17 cellular contexts compared by ENCODE assay signal in the genomic region with DNA sequence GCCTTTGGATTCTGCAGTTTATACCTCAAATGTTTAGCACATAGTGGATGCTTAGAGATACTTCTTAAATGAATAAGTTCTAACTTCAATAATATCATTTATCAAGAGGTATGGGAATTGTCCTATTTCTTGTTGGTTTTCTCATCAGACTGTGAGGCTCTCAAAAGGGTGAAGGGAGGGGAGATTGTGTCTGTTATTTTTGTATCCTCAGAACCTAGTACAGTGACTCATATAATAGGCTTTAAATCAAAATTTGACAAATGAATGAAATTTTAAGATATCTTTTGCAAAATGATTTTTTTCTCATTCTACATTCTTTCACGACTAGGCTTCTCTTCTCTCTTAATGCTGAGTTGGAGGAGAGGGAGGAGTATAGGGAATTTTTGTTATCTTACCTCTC.
A peak's percentile ranks its signal among the peaks of the same experiment; 100 is the strongest.
DNase-seq lines count a peak whose midpoint lies in the region; ATAC-seq, FAIRE-seq and TF ChIP-seq lines count a peak whose summit lies in the region.
"Had no signal": no experiment of that assay in that cellular context is flagged by ENCODE, and none has a peak within 500 bp of the region (broad histone marks: within the 10 kb centered on the region; RNA-seq: fewer than 3 reads in every experiment).

No MANE protein-coding gene starts in this region.

- H3K4me2 ChIP-seq in mammary epithelial cell (ENCODE audit: insufficient read depth, low read depth, low read length) (peak overlapping the region; percentile 22), keratinocyte (ENCODE audit: control insufficient read depth, extremely low read depth, insufficient read depth, low read depth, low read length) (peak overlapping the region; percentile 40), MM.1S (ENCODE audit: low read depth, low read length) (no peak overlapping the region)
- H3K4me2 ChIP-seq: BLaER1 treated with 17β-estradiol and CSF1 and Interleukin-3, amounts not matched to agents 10 nM and 100 nM had no signal

- WGBS in mammary epithelial cell (ENCODE audit: low coverage, missing lambda C conversion rate) = 41% methylated on average over 1 of the region's 1 CpG

- no peak for ATAC-seq in Right ventricle myocardium superior (ENCODE audit: poor library complexity)
- ATAC-seq: CD8-positive, alpha-beta T cell had no signal

- FAIRE-seq in keratinocyte (lab: Jason Lieb, UNC) = no peak
- FAIRE-seq: HTR-8/SVneo had no signal

- peaks cover 73% of the 10 kb centered on the region for H3K4me1 ChIP-seq in left ventricle myocardium inferior
- peaks cover 62% of the 10 kb centered on the region for H3K4me1 ChIP-seq in mammary epithelial cell (ENCODE audit: insufficient read depth, low read length)
- peaks cover 13% of the 10 kb centered on the region for H3K4me1 ChIP-seq in keratinocyte (ENCODE audit: control insufficient read depth, extremely low read depth, insufficient read depth, low read length)
- peaks cover 10 to 14% of the 10 kb centered on the region in 2 donors for H3K4me1 ChIP-seq in uterus
- no peaks in the 10 kb centered on the region for H3K4me1 ChIP-seq in MM.1S (ENCODE audit: low read length)
- H3K4me1 ChIP-seq: BLaER1 treated with 17β-estradiol and CSF1 and Interleukin-3, amounts not matched to agents 10 nM and 100 nM had no signal

- H3K9me1 ChIP-seq in keratinocyte (ENCODE audit: control insufficient read depth, extremely low read depth, insufficient read depth, low read length) = no peaks in the 10 kb centered on the region

- H3K9me3 ChIP-seq in left ventricle myocardium inferior (replicated peaks) (no peaks in the 10 kb centered on the region), mammary epithelial cell (replicated peaks; ENCODE audit: insufficient read depth, low read length) (no peaks in the 10 kb centered on the region), keratinocyte (ENCODE audit: control insufficient read depth, low read depth, low read length) (no peaks in the 10 kb centered on the region), uterus (no peaks in the 10 kb centered on the region), MM.1S (replicated peaks; ENCODE audit: insufficient read depth, low read length) (no peaks in the 10 kb centered on the region)

- no peak overlapping the region for H2AFZ ChIP-seq in mammary epithelial cell (ENCODE audit: low read depth, low read length)
- no peak overlapping the region for H2AFZ ChIP-seq in keratinocyte (ENCODE audit: control insufficient read depth, low read length)
- H2AFZ ChIP-seq in MM.1S (ENCODE audit: low read length) = no peak overlapping the region

- H3F3A ChIP-seq in MM.1S (ENCODE audit: insufficient read depth, low read length) = no peaks in the 10 kb centered on the region

- no peak for DNase-seq in left ventricle myocardium inferior
- DNase-seq in Right ventricle myocardium superior = no peak
- DNase-seq in mammary epithelial cell = no peak
- no peak for DNase-seq in keratinocyte (ENCODE audit: low read depth, low spot score)
- no peak for DNase-seq in uterus
- DNase-seq in Kasumi-1 (lab: John Stamatoyannopoulos, UW) = no peak
- DNase-seq in NCI-H1092 treated with DMSO at 0.1 percent for 48 hours (lab: John Stamatoyannopoulos, UW) = no peak
- no peak for DNase-seq in MM.1S
- DNase-seq: 8988T; Calu3; CD8-positive, alpha-beta T cell; DMS79 treated with DMSO at 0.1 percent for 48 hours; GF-D8; GOT3; HFFc6 had no signal

- H3K9me2 ChIP-seq in MM.1S (replicated peaks; ENCODE audit: insufficient read depth, low read length) = no peaks in the 10 kb centered on the region

- intact Hi-C loops in left ventricle myocardium inferior (cut with micrococcal nuclease) = no loop called here
- intact Hi-C loops in Right ventricle myocardium superior (cut with DNase I) = no loop called here
- intact Hi-C loops in mammary epithelial cell (cut with micrococcal nuclease) = no loop called here
- intact Hi-C loops in uterus (cut with DNase I; ENCODE audit: low total_unique reads) = no loop called here

- H3K36me3 ChIP-seq in left ventricle myocardium inferior = no peaks in the 10 kb centered on the region
- H3K36me3 ChIP-seq in mammary epithelial cell (ENCODE audit: insufficient read depth, low read length) = no peaks in the 10 kb centered on the region
- H3K36me3 ChIP-seq in keratinocyte (ENCODE audit: control insufficient read depth in 2 of 2, extremely low read depth in 1 of 2, insufficient read depth in 2 of 2, low read length in 2 of 2) = no peaks in the 10 kb centered on the region
- H3K36me3 ChIP-seq in uterus = no peaks in the 10 kb centered on the region
- H3K36me3 ChIP-seq in MM.1S (replicated peaks; ENCODE audit: insufficient read depth, low read length) = no peaks in the 10 kb centered on the region
- H3K36me3 ChIP-seq: BLaER1 treated with 17β-estradiol and CSF1 and Interleukin-3, amounts not matched to agents 10 nM and 100 nM had no signal

- dilution Hi-C loops in mammary epithelial cell (cut with HindIII; ENCODE audit: low sequenced_read_pairs) = no loop called here
- dilution Hi-C loops in keratinocyte (cut with MboI; ENCODE audit: extremely low pct_ligation_motif_present, low sequenced_read_pairs) = no loop called here

- TF ChIP-seq CTCF in left ventricle myocardium inferior (IDR thresholded peaks at IDR 0.05; ENCODE audit: borderline replicate concordance) (no peak), mammary epithelial cell (conservative IDR thresholded peaks at IDR 0.05 in 1 of 2, IDR thresholded peaks at IDR 0.05 in 1 of 2; ENCODE audit: extremely low read depth in 1 of 2, insufficient read depth in 1 of 2, low read depth in 1 of 2, low read length in 2 of 2) (no peak), keratinocyte (optimal IDR thresholded peaks at IDR 0.05 in 1 of 3, IDR thresholded peaks at IDR 0.05 in 1 of 3, conservative IDR thresholded peaks at IDR 0.05 in 1 of 3; ENCODE audit: extremely low read depth in 1 of 3, insufficient read depth in 2 of 3, low read length in 3 of 3) (no peak), uterus (IDR thresholded peaks at IDR 0.05) (no peak), MM.1S (IDR thresholded peaks at IDR 0.05; ENCODE audit: low read length) (no peak)

- in situ Hi-C loops in mammary epithelial cell (cut with MboI; ENCODE audit: low sequenced_read_pairs in 2 of 2) = no loop called here

- no peak for TF ChIP-seq POLR2A in uterus (IDR thresholded peaks at IDR 0.05)

- no peaks in the 10 kb centered on the region for H4K20me1 ChIP-seq in mammary epithelial cell (ENCODE audit: insufficient read depth, low read length)
- no peaks in the 10 kb centered on the region for H4K20me1 ChIP-seq in keratinocyte (ENCODE audit: control insufficient read depth, extremely low read depth, insufficient read depth, low read length)
- no peaks in the 10 kb centered on the region for H4K20me1 ChIP-seq in MM.1S (ENCODE audit: insufficient read depth, low read length)
- H4K20me1 ChIP-seq: BLaER1 treated with 17β-estradiol and CSF1 and Interleukin-3, amounts not matched to agents 10 nM and 100 nM had no signal

- H3K4me3 ChIP-seq in left ventricle myocardium inferior (no peak overlapping the region), mammary epithelial cell (replicated peaks in 1 of 3; ENCODE audit: insufficient read depth in 1 of 3, low read depth in 2 of 3, low read length in 3 of 3) (no peak overlapping the region), keratinocyte (ENCODE audit: control insufficient read depth in 2 of 3, extremely low read depth in 1 of 3, insufficient read depth in 2 of 3, low read depth in 1 of 3, low read length in 3 of 3) (no peak overlapping the region), uterus (no peak overlapping the region), MM.1S (ENCODE audit: low read length) (no peak overlapping the region)
- H3K4me3 ChIP-seq: BLaER1 treated with 17β-estradiol and CSF1 and Interleukin-3, amounts not matched to agents 10 nM and 100 nM had no signal

- no peaks in the 10 kb centered on the region for H3K27me3 ChIP-seq in left ventricle myocardium inferior (ENCODE audit: low read depth)
- H3K27me3 ChIP-seq in mammary epithelial cell (ENCODE audit: insufficient read depth, low read length) = no peaks in the 10 kb centered on the region
- H3K27me3 ChIP-seq in keratinocyte (ENCODE audit: control insufficient read depth, extremely low read depth, insufficient read depth, low read length) = no peaks in the 10 kb centered on the region
- no peaks in the 10 kb centered on the region for H3K27me3 ChIP-seq in uterus
- no peaks in the 10 kb centered on the region for H3K27me3 ChIP-seq in MM.1S (replicated peaks; ENCODE audit: insufficient read depth, low read length)
- H3K27me3 ChIP-seq: BLaER1 treated with 17β-estradiol and CSF1 and Interleukin-3, amounts not matched to agents 10 nM and 100 nM had no signal

- no TSS peak for BruUV-seq in mammary epithelial cell (replicated peaks; lab: Mats Ljungman, UMichigan)

- H3K9ac ChIP-seq in mammary epithelial cell (ENCODE audit: insufficient read depth, low read length) (no peak overlapping the region), keratinocyte (ENCODE audit: control insufficient read depth, extremely low read depth, insufficient read depth, low read length) (no peak overlapping the region), MM.1S (ENCODE audit: low read length) (no peak overlapping the region)
- H3K9ac ChIP-seq: BLaER1 treated with 17β-estradiol and CSF1 and Interleukin-3, amounts not matched to agents 10 nM and 100 nM had no signal

- H3K27ac ChIP-seq in left ventricle myocardium inferior (replicated peaks) (peak overlapping the region; percentile 11), mammary epithelial cell (ENCODE audit: insufficient read depth, low read depth, low read length) (no peak overlapping the region), keratinocyte (ENCODE audit: control insufficient read depth, insufficient read depth, low read length) (no peak overlapping the region), uterus (peak overlapping the region; percentile 76 to 84), MM.1S (ENCODE audit: low read length) (no peak overlapping the region)
- H3K27ac ChIP-seq: BLaER1 treated with 17β-estradiol and CSF1 and Interleukin-3, amounts not matched to agents 10 nM and 100 nM had no signal

- H3K79me2 ChIP-seq in mammary epithelial cell (ENCODE audit: insufficient read depth, low read length) = no peaks in the 10 kb centered on the region
- no peaks in the 10 kb centered on the region for H3K79me2 ChIP-seq in keratinocyte (ENCODE audit: control insufficient read depth, insufficient read depth, low read length)
- H3K79me2 ChIP-seq in MM.1S (ENCODE audit: low read length) = no peaks in the 10 kb centered on the region

- CTCF ChIA-PET in mammary epithelial cell (lab: Charles Lee; ENCODE audit: low non-redundant PET) = interaction anchor here (0.6 kb wide), 1 partner anchor 830 kb away, joined by 3 read pairs; no protein-coding TSS in a partner anchor

Comparison
In these comparisons a context has a peak if more than half of its experiments do, and no peak if none do; other contexts are left out.
1. H3K27ac ChIP-seq: peak in left ventricle myocardium inferior (single experiment) and uterus (2 of 2); none in mammary epithelial cell (single experiment), keratinocyte (single experiment) and MM.1S (single experiment).